ENCODE assay signal across 21 cellular contexts in genomic region chr3:141578197-141578596, GRCh38.
DNase-seq lines count a peak whose midpoint lies in the region; ATAC-seq, FAIRE-seq and TF ChIP-seq lines count a peak whose summit lies in the region.
"Had no signal": no experiment of that assay in that cellular context is flagged by ENCODE, and none has a peak within 500 bp of the region (broad histone marks: within the 10 kb centered on the region; RNA-seq: fewer than 3 reads in every experiment).

No MANE protein-coding gene starts in this region.

- H3K27ac ChIP-seq in breast epithelium (no peak overlapping the region), small intestine (ENCODE audit: low read depth in 1 of 2, low read length in 1 of 2) (peak overlapping the region in 1 of 2 donors; percentile 20)
- H3K27ac ChIP-seq: psoas muscle, thoracic aorta had no signal

- DNase-seq in MCF 10A (ENCODE audit: unreplicated experiment) (peak; percentile 42), breast epithelium (ENCODE audit: low spot score in 2 of 2) (no peak), amniotic epithelial cell (ENCODE audit: low read depth) (peak; percentile 86), fibroblast of villous mesenchyme (ENCODE audit: low read depth) (peak; percentile 63), small intestine (peak; percentile 15)
- no peak for DNase-seq in T-helper 2 cell treated with Interferon-gamma antibody and Interleukin-4, amounts not matched to agents 5 μg/mL and 100 μg/mL, for 36 hours (ENCODE audit: low spot score)
- DNase-seq: activated CD4-positive, alpha-beta memory T cell treated with anti-CD3 and anti-CD28 coated beads, Interleukin-2, amount 10 ng/mL, durations not matched to agents 7 days and 5 days; activated naive CD4-positive, alpha-beta T cell treated with anti-CD3 and anti-CD28 coated beads, Interleukin-2, amount 50 U/mL, for 16 hours; activated T-cell treated with anti-CD3 and anti-CD28 coated beads, Interleukin-2, amount 50 U/mL, for 24 hours; NCI-H1930; NCI-H446 treated with DMSO at 0.1 percent for 48 hours; psoas muscle had no signal

- H3K36me3 Mint-ChIP-seq in MCF 10A (ENCODE audit: insufficient read depth, unreplicated experiment), result peaks cover 37% of the 10 kb centered on the region
- peaks cover 33% of the 10 kb centered on the region for H3K36me3 Mint-ChIP-seq in T-helper 2 cell treated with Interferon-gamma antibody and Interleukin-4, amounts not matched to agents 5 μg/mL and 100 μg/mL, for 36 hours (ENCODE audit: low read depth)

- H3K27me3 Mint-ChIP-seq in MCF 10A (ENCODE audit: insufficient read depth, unreplicated experiment), result no peaks in the 10 kb centered on the region
- no peaks in the 10 kb centered on the region for H3K27me3 Mint-ChIP-seq in T-helper 2 cell treated with Interferon-gamma antibody and Interleukin-4, amounts not matched to agents 5 μg/mL and 100 μg/mL, for 36 hours (ENCODE audit: low read depth)
- H3K27me3 Mint-ChIP-seq: activated CD4-positive, alpha-beta memory T cell treated with anti-CD3 and anti-CD28 coated beads, Interleukin-2, amount 10 ng/mL, durations not matched to agents 7 days and 5 days; activated T-cell treated with anti-CD3 and anti-CD28 coated beads, Interleukin-2, amount 50 U/mL, for 24 hours; brain had no signal

- WGBS in small intestine, 3 donors, result 64 to 80% (median 79%) methylated on average over 3 of the region's 3 CpGs

- H3K9me3 Mint-ChIP-seq in MCF 10A (ENCODE audit: unreplicated experiment), result no peaks in the 10 kb centered on the region
- no peaks in the 10 kb centered on the region for H3K9me3 Mint-ChIP-seq in T-helper 2 cell treated with Interferon-gamma antibody and Interleukin-4, amounts not matched to agents 5 μg/mL and 100 μg/mL, for 36 hours
- H3K9me3 Mint-ChIP-seq: activated CD4-positive, alpha-beta memory T cell treated with anti-CD3 and anti-CD28 coated beads, Interleukin-2, amount 10 ng/mL, durations not matched to agents 7 days and 5 days; activated T-cell treated with anti-CD3 and anti-CD28 coated beads, Interleukin-2, amount 50 U/mL, for 24 hours; brain; GM23338; nephron; stimulated activated effector memory CD8-positive, alpha-beta T cell treated with anti-CD3 and anti-CD28 coated beads, Interleukin-12 subunit alpha, Interleukin-12 subunit beta, amount 100 ng/mL, for 72 hours; T-helper 1 cell treated with Interleukin-12 subunit alpha and Interleukin-12 subunit beta and Interleukin-4 antibody, amounts not matched to agents 30 μg/mL and 1 μg/mL, for 36 hours had no signal

- H3K4me3 Mint-ChIP-seq in MCF 10A (ENCODE audit: unreplicated experiment), result no peak overlapping the region
- no peak overlapping the region for H3K4me3 Mint-ChIP-seq in T-helper 2 cell treated with Interferon-gamma antibody and Interleukin-4, amounts not matched to agents 5 μg/mL and 100 μg/mL, for 36 hours
- H3K4me3 Mint-ChIP-seq: activated CD4-positive, alpha-beta memory T cell treated with anti-CD3 and anti-CD28 coated beads, Interleukin-2, amount 10 ng/mL, durations not matched to agents 7 days and 5 days; activated T-cell treated with anti-CD3 and anti-CD28 coated beads, Interleukin-2, amount 50 U/mL, for 24 hours; brain; GM23338; nephron; stimulated activated effector memory CD8-positive, alpha-beta T cell treated with anti-CD3 and anti-CD28 coated beads, Interleukin-12 subunit alpha, Interleukin-12 subunit beta, amount 100 ng/mL, for 72 hours; T-helper 1 cell treated with Interleukin-12 subunit alpha and Interleukin-12 subunit beta and Interleukin-4 antibody, amounts not matched to agents 30 μg/mL and 1 μg/mL, for 36 hours had no signal

- CTCF ChIA-PET in MCF 10A (lab: Yijun Ruan, JAX), result interaction anchor here (0.5 to 1.4 kb wide), 5 partner anchors 32 to 329 kb away, joined by 3 to 5 read pairs (median 3); no protein-coding TSS in a partner anchor

- no TSS peak for BruUV-seq in MCF 10A (replicated peaks; lab: Mats Ljungman, UMichigan)

- TF ChIP-seq CTCF in MCF 10A (IDR thresholded peaks at IDR 0.05; ENCODE audit: unreplicated experiment) (no peak), breast epithelium (IDR thresholded peaks at IDR 0.05) (no peak), fibroblast of villous mesenchyme (IDR thresholded peaks at IDR 0.05; ENCODE audit: insufficient read depth, low read depth, low read length) (no peak)

- FAIRE-seq in small intestine (lab: Jason Lieb, UNC), result no peak

- H3K27ac Mint-ChIP-seq in MCF 10A (ENCODE audit: low read depth, unreplicated experiment), result no peak overlapping the region
- H3K27ac Mint-ChIP-seq in T-helper 2 cell treated with Interferon-gamma antibody and Interleukin-4, amounts not matched to agents 5 μg/mL and 100 μg/mL, for 36 hours, result no peak overlapping the region
- H3K27ac Mint-ChIP-seq: activated CD4-positive, alpha-beta memory T cell treated with anti-CD3 and anti-CD28 coated beads, Interleukin-2, amount 10 ng/mL, durations not matched to agents 7 days and 5 days; activated T-cell treated with anti-CD3 and anti-CD28 coated beads, Interleukin-2, amount 50 U/mL, for 24 hours; brain; GM23338; nephron; stimulated activated effector memory CD8-positive, alpha-beta T cell treated with anti-CD3 and anti-CD28 coated beads, Interleukin-12 subunit alpha, Interleukin-12 subunit beta, amount 100 ng/mL, for 72 hours; T-helper 1 cell treated with Interleukin-12 subunit alpha and Interleukin-12 subunit beta and Interleukin-4 antibody, amounts not matched to agents 30 μg/mL and 1 μg/mL, for 36 hours had no signal

- H3K36me3 ChIP-seq in breast epithelium (no peaks in the 10 kb centered on the region), small intestine (ENCODE audit: control insufficient read depth in 2 of 2, insufficient read depth in 2 of 2, low read length in 2 of 2) (peaks cover 0 to 12% of the 10 kb centered on the region in 2 donors)

- H3K27me3 ChIP-seq in breast epithelium, result no peaks in the 10 kb centered on the region
- no peaks in the 10 kb centered on the region for H3K27me3 ChIP-seq in small intestine (ENCODE audit: control insufficient read depth in 2 of 2, insufficient read depth in 2 of 2, low read length in 2 of 2)

- POLR2A ChIA-PET in MCF 10A (lab: Yijun Ruan, JAX), result interaction anchor here (1.3 to 2.0 kb wide), 2 partner anchors 90 to 297 kb away, joined by 3 to 6 read pairs; no protein-coding TSS in a partner anchor

- no peak overlapping the region for H3K4me3 ChIP-seq in breast epithelium
- H3K4me3 ChIP-seq in fibroblast of villous mesenchyme (ENCODE audit: low read depth, low read length), result no peak overlapping the region
- no peak overlapping the region for H3K4me3 ChIP-seq in small intestine (ENCODE audit: low read depth in 1 of 2, low read length in 2 of 2)
- H3K4me3 ChIP-seq: GM23338, psoas muscle, thoracic aorta had no signal

- no peaks in the 10 kb centered on the region for H3K4me1 ChIP-seq in breast epithelium
- H3K4me1 ChIP-seq in small intestine (ENCODE audit: control insufficient read depth in 2 of 2, insufficient read depth in 1 of 2, low read depth in 1 of 2, low read length in 1 of 2), result no peaks in the 10 kb centered on the region
- H3K4me1 ChIP-seq: psoas muscle had no signal

- TF ChIP-seq POLR2A in breast epithelium (IDR thresholded peaks at IDR 0.05) (no peak), GM18505 (IDR thresholded peaks at IDR 0.05; ENCODE audit: borderline replicate concordance, extremely low read depth, insufficient read depth, insufficient read length) (no peak)

- no peaks in the 10 kb centered on the region for H3K9me3 ChIP-seq in breast epithelium
- H3K9me3 ChIP-seq in small intestine (ENCODE audit: control insufficient read depth, low read depth), result no peaks in the 10 kb centered on the region
- H3K9me3 ChIP-seq: psoas muscle, thoracic aorta had no signal

- ATAC-seq in GM21360 (IDR thresholded peaks at IDR 0.05; ENCODE audit: unreplicated experiment) (no peak), GM18505 (IDR thresholded peaks at IDR 0.05; ENCODE audit: unreplicated experiment) (no peak)
- ATAC-seq: esophagus mucosa; GM23338; psoas muscle; stimulated activated effector memory CD8-positive, alpha-beta T cell treated with anti-CD3 and anti-CD28 coated beads, Interleukin-12 subunit alpha, Interleukin-12 subunit beta, amount 100 ng/mL, for 72 hours had no signal

- intact Hi-C loops in MCF 10A (cut with micrococcal nuclease), result loop anchor here (10.0 kb wide), 2 partner anchors 297 to 697 kb away; partner anchors contain the start of gene ATP1B3
- intact Hi-C loops in breast epithelium (cut with DNase I; ENCODE audit: low total_unique reads), result no loop called here

- H3K4me1 Mint-ChIP-seq in MCF 10A (ENCODE audit: insufficient read depth, unreplicated experiment), result peaks cover 9% of the 10 kb centered on the region
- peaks cover 5% of the 10 kb centered on the region for H3K4me1 Mint-ChIP-seq in T-helper 2 cell treated with Interferon-gamma antibody and Interleukin-4, amounts not matched to agents 5 μg/mL and 100 μg/mL, for 36 hours (ENCODE audit: low read depth)
- H3K4me1 Mint-ChIP-seq: GM23338 had no signal

Comparison
In these comparisons a context has a peak if more than half of its experiments do, and no peak if none do; other contexts are left out.
1. DNase-seq: peak in MCF 10A (single experiment), amniotic epithelial cell (single experiment), fibroblast of villous mesenchyme (single experiment) and small intestine (single experiment); none in breast epithelium (0 of 2) and T-helper 2 cell treated with Interferon-gamma antibody and Interleukin-4, amounts not matched to agents 5 μg/mL and 100 μg/mL, for 36 hours (single experiment).